In the genomic region with DNA sequence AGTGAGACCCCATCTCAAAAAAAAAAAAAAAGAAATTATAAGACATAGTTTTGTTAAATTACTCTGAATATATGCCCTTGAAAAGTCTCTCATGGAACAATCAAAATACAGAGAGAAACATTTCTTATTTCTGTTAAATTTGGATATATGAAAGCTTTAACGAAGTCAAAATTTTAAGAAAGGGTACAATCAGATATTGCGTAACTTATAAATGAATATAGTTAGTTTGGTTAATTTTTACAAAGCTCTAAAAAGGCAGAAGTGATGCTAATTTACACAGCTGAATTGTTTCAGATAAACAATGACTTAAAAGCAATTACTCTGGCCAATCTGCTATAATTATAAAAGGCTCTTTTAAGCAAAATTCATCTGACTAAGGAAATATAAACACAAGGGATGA, we compare ENCODE assay signal across 33 cellular contexts.
"Had no signal": no experiment of that assay in that cellular context is flagged by ENCODE, and none has a peak within 500 bp of the region (broad histone marks: within the 10 kb centered on the region; RNA-seq: fewer than 3 reads in every experiment).

No MANE protein-coding gene starts in this region.

- H3K9me3 ChIP-seq: adrenal gland, ascending aorta, body of pancreas, breast epithelium had no signal

- H3K36me3 ChIP-seq: adrenal gland, ascending aorta, brain microvascular endothelial cell, breast epithelium, cardiac muscle cell had no signal

- H3K4me1 ChIP-seq: adrenal gland, ascending aorta, body of pancreas, breast epithelium had no signal

- H3K4me3 ChIP-seq: adrenal gland, ascending aorta, body of pancreas, breast epithelium, cardiac muscle cell had no signal

- H3K27me3 ChIP-seq: adrenal gland, ascending aorta, body of pancreas, brain microvascular endothelial cell, breast epithelium, cardiac muscle cell had no signal

- FAIRE-seq: astrocyte, bronchial epithelial cell had no signal

- ATAC-seq: activated naive CD4-positive, alpha-beta T cell treated with anti-CD3 and anti-CD28 coated beads, Interleukin-2, amount 50 U/mL, for 72 hours; activated naive CD8-positive, alpha-beta T cell treated with anti-CD3 and anti-CD28 coated beads, Interleukin-2, amount 50 U/mL, for 24 hours; activated T-cell treated with anti-CD3 and anti-CD28 coated beads, Interleukin-2, amount 50 U/mL, for 4 hours; activated T-cell treated with anti-CD3 and anti-CD28 coated beads, Interleukin-2, amount 50 U/mL, for 72 hours; activated T-helper 17 cell treated with anti-CD3 and anti-CD28 coated beads, Interleukin-2, amount 50 U/mL, for 72 hours; body of pancreas had no signal

- H3K27ac ChIP-seq: adrenal gland, ascending aorta, body of pancreas, brain microvascular endothelial cell, breast epithelium, cardiac muscle cell had no signal

- DNase-seq: activated effector memory CD4-positive, alpha-beta T cell treated with anti-CD3 and anti-CD28 coated beads, Interleukin-2, amount 50 U/mL, for 16 hours; activated effector memory CD4-positive, alpha-beta T cell treated with Interleukin-2 at 50 U/mL for 16 hours; activated gamma-delta T cell; activated gamma-delta T cell treated with Interleukin-2 at 50 U/mL for 16 hours; activated naive CD4-positive, alpha-beta T cell; activated naive CD4-positive, alpha-beta T cell treated with anti-CD3 and anti-CD28 coated beads for 36 hours; activated naive CD4-positive, alpha-beta T cell treated with anti-CD3 and anti-CD28 coated beads, Interleukin-2, amount 10 ng/mL, durations not matched to agents 7 days and 5 days; activated naive CD4-positive, alpha-beta T cell treated with anti-CD3 and anti-CD28 coated beads, Interleukin-2, amount 50 U/mL, for 16 hours; activated naive CD4-positive, alpha-beta T cell treated with Interleukin-2 at 50 U/mL for 16 hours; activated naive CD8-positive, alpha-beta T cell treated with anti-CD3 and anti-CD28 coated beads for 36 hours; activated naive CD8-positive, alpha-beta T cell treated with anti-CD3 and anti-CD28 coated beads, Interleukin-2, amount 10 ng/mL, durations not matched to agents 7 days and 5 days; activated naive CD8-positive, alpha-beta T cell treated with anti-CD3 and anti-CD28 coated beads, Interleukin-2, amount 50 U/mL, for 24 hours; activated T-cell treated with anti-CD3 and anti-CD28 coated beads, Interleukin-2, amount 50 U/mL, for 24 hours; activated T-cell treated with anti-CD3 and anti-CD28 coated beads, Interleukin-2, amount 50 U/mL, for 4 hours; activated T-cell treated with anti-CD3 and anti-CD28 coated beads, Interleukin-2, amount 50 U/mL, for 48 hours; activated T-cell treated with anti-CD3 and anti-CD28 coated beads, Interleukin-2, amount 50 U/mL, for 72 hours; adrenal gland; amniotic stem cell; amygdala; anterior cingulate cortex; aorta; body of pancreas; brain microvascular endothelial cell; caudate nucleus; central memory CD4-positive, alpha-beta T cell; cerebellar nuclear complex had no signal
